Comparison of ENCODE assay signal across 5 cellular contexts in genomic region chr2:86851581-86851980, GRCh38. TPM values are rescaled to one million over a fixed set of nuclear protein-coding genes. Genes with fewer than 3 reads are reported as not detected.
"Had no signal": no experiment of that assay in that cellular context is flagged by ENCODE, and none has a peak within 500 bp of the region (broad histone marks: within the 10 kb centered on the region; RNA-seq: fewer than 3 reads in every experiment).

No MANE protein-coding gene starts in this region.

RNA-seq across cellular contexts. Expression of gene CD8B, which starts 10.1 kb away (rescaled TPM):
- total RNA-seq: dermis microvascular lymphatic vessel endothelial cell, lung microvascular endothelial cell, mesothelial cell of epicardium, pulmonary artery endothelial cell had no signal
- polyA plus RNA-seq: neural cell had no signal
